1 cellular context compared by ENCODE assay signal in the genomic region with DNA sequence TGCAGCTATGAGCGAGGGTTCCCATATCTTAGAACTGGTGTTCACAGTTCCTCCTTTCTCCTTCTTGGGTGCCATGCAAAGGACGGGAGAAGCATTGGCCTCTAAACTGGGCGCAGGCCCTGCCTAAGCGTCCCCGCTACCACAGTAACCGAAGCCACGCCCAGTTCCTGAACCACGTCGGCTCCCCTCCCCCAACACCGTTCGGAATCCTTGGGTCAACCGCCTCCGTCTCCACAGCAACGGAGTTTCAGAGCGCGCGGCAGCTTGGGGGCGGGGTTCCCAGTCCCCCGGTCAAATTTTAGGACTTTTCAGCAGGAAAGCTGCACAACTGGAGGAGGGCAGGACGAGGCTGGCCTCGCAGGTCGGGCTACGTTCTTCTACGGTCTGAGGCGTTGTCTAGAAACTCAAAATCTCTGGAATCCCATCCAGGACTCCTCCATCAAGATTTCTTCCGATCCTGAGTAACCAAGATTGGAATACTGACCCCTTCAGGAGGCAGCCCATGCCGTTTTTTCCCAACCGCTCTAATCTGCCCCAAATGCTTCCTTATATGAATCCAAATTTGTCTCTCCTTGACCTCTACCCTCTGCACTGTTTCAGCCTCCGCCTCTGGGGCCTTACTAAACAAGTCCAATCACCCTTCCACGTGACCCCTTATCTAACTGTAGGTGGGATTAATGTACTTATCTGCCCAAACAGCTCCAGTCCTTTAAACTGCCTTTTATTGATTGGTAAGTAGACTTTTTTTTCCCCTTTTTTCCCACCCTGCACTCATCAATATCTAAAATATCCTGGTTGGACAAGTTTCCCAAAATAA.
A peak's percentile ranks its signal among the peaks of the same experiment; 100 is the strongest.
TF ChIP-seq lines count a peak whose summit lies in the region.

TSS of gene SPAG17 (minus strand) at position 146 of the 817 bp plus-strand sequence. CDS start at position 75, 71 bp downstream.

TF ChIP-seq in K562, 482 proteins besides CTCF, POLR2A, EP300 and RAD21 (continued from another document and continues in another):
- peak; percentile 41 for TF ChIP-seq CCNT2 (IDR thresholded peaks at IDR 0.05; ENCODE audit: borderline replicate concordance, extremely low read depth, insufficient read length, low read depth, low read length)
- peak; percentile 65; the same call in 1 of the 2 replicates for TF ChIP-seq CREB3L1 (IDR thresholded peaks at IDR 0.05; ENCODE audit: borderline replicate concordance, low read depth)
- no peak for TF ChIP-seq E2F8 (IDR thresholded peaks at IDR 0.05; ENCODE audit: low read depth, partially characterized antibody)
- TF ChIP-seq, protein P1, sequence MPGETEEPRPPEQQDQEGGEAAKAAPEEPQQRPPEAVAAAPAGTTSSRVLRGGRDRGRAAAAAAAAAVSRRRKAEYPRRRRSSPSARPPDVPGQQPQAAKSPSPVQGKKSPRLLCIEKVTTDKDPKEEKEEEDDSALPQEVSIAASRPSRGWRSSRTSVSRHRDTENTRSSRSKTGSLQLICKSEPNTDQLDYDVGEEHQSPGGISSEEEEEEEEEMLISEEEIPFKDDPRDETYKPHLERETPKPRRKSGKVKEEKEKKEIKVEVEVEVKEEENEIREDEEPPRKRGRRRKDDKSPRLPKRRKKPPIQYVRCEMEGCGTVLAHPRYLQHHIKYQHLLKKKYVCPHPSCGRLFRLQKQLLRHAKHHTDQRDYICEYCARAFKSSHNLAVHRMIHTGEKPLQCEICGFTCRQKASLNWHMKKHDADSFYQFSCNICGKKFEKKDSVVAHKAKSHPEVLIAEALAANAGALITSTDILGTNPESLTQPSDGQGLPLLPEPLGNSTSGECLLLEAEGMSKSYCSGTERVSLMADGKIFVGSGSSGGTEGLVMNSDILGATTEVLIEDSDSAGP (CRISPR knock-in tag; IDR thresholded peaks at IDR 0.05) = no peak
- TF ChIP-seq NCOA6 (IDR thresholded peaks at IDR 0.05) = no peak
- TF ChIP-seq ZNF584 (CRISPR knock-in tag; IDR thresholded peaks at IDR 0.05; ENCODE audit: low read depth) = no peak
- peak; percentile 74 for TF ChIP-seq CXXC5 (CRISPR knock-in tag; IDR thresholded peaks at IDR 0.05)
- TF ChIP-seq, protein P2, sequence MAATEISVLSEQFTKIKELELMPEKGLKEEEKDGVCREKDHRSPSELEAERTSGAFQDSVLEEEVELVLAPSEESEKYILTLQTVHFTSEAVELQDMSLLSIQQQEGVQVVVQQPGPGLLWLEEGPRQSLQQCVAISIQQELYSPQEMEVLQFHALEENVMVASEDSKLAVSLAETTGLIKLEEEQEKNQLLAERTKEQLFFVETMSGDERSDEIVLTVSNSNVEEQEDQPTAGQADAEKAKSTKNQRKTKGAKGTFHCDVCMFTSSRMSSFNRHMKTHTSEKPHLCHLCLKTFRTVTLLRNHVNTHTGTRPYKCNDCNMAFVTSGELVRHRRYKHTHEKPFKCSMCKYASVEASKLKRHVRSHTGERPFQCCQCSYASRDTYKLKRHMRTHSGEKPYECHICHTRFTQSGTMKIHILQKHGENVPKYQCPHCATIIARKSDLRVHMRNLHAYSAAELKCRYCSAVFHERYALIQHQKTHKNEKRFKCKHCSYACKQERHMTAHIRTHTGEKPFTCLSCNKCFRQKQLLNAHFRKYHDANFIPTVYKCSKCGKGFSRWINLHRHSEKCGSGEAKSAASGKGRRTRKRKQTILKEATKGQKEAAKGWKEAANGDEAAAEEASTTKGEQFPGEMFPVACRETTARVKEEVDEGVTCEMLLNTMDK (IDR thresholded peaks at IDR 0.05; ENCODE audit: borderline replicate concordance, insufficient read depth, low read depth, low read length, poor library complexity, severe bottlenecking) = peak; percentile 21
- no peak for TF ChIP-seq ZNF830 (CRISPR knock-in tag; IDR thresholded peaks at IDR 0.05)
- no peak for TF ChIP-seq ATF1 (CRISPR knock-in tag; IDR thresholded peaks at IDR 0.05)
- peak; percentile 91 for TF ChIP-seq ATF1 (tag; IDR thresholded peaks at IDR 0.05)
- TF ChIP-seq CBX1 (IDR thresholded peaks at IDR 0.05; ENCODE audit: low read depth) = 0 out of 2 replicates have a peak, but pooled peaks have one; percentile 25
- TF ChIP-seq LEF1 (IDR thresholded peaks at IDR 0.05) = 0 out of 2 replicates have a peak, but pooled peaks have one; percentile 13
- TF ChIP-seq TAF1 (IDR thresholded peaks at IDR 0.05; ENCODE audit: control insufficient read depth, extremely low read depth, insufficient read depth, low read length, severe bottlenecking) = no peak
- TF ChIP-seq HNRNPL (IDR thresholded peaks at IDR 0.05; ENCODE audit: low read depth, low read length) = no peak
- TF ChIP-seq, protein P3, sequence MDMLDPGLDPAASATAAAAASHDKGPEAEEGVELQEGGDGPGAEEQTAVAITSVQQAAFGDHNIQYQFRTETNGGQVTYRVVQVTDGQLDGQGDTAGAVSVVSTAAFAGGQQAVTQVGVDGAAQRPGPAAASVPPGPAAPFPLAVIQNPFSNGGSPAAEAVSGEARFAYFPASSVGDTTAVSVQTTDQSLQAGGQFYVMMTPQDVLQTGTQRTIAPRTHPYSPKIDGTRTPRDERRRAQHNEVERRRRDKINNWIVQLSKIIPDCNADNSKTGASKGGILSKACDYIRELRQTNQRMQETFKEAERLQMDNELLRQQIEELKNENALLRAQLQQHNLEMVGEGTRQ (CRISPR knock-in tag; IDR thresholded peaks at IDR 0.05) = peak; percentile 83
- TF ChIP-seq HNRNPK (IDR thresholded peaks at IDR 0.05; ENCODE audit: low read depth, low read length, poor library complexity, severe bottlenecking) = no peak
- no peak for TF ChIP-seq NONO (IDR thresholded peaks at IDR 0.05; ENCODE audit: low read depth in 2 of 2, low read length in 1 of 2)
- peak; percentile 40; the same call in 1 of the 2 replicates for TF ChIP-seq FOXM1 (IDR thresholded peaks at IDR 0.05; ENCODE audit: low read depth)
- no peak for TF ChIP-seq FOXM1 (CRISPR knock-in tag; IDR thresholded peaks at IDR 0.05; ENCODE audit: low read depth)
- no peak for TF ChIP-seq ZNF41 (CRISPR knock-in tag; conservative IDR thresholded peaks at IDR 0.05)
- TF ChIP-seq FOXJ2 (tag; IDR thresholded peaks at IDR 0.05) = peak; percentile 94
- peak; percentile 76 to 85; a peak in 2 of 4 replicates for TF ChIP-seq SIN3A (IDR thresholded peaks at IDR 0.05; ENCODE audit: borderline replicate concordance in 2 of 2, control insufficient read depth in 1 of 2, low read depth in 2 of 2, low read length in 2 of 2)
- TF ChIP-seq HDAC1 (IDR thresholded peaks at IDR 0.05) = peak in 1 of 2 experiments; percentile 46; a peak in 1 of 4 replicates
- TF ChIP-seq SRSF3 (IDR thresholded peaks at IDR 0.05; ENCODE audit: insufficient read depth, low read length) = no peak
- TF ChIP-seq, protein P4, sequence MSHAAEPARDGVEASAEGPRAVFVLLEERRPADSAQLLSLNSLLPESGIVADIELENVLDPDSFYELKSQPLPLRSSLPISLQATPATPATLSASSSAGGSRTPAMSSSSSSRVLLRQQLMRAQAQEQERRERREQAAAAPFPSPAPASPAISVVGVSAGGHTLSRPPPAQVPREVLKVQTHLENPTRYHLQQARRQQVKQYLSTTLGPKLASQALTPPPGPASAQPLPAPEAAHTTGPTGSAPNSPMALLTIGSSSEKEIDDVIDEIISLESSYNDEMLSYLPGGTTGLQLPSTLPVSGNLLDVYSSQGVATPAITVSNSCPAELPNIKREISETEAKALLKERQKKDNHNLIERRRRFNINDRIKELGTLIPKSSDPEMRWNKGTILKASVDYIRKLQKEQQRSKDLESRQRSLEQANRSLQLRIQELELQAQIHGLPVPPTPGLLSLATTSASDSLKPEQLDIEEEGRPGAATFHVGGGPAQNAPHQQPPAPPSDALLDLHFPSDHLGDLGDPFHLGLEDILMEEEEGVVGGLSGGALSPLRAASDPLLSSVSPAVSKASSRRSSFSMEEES (CRISPR knock-in tag; IDR thresholded peaks at IDR 0.05) = peak; percentile 74
- peak; percentile 79 for TF ChIP-seq BHLHE40 (IDR thresholded peaks at IDR 0.05; ENCODE audit: low read length)
- peak; percentile 85 for TF ChIP-seq ARID1B (IDR thresholded peaks at IDR 0.05)
- TF ChIP-seq PTTG1 (tag; IDR thresholded peaks at IDR 0.05; ENCODE audit: low read depth) = no peak
- peak; percentile 66; the same call in 1 of the 2 replicates for TF ChIP-seq TARDBP (IDR thresholded peaks at IDR 0.05)
- no peak for TF ChIP-seq ZNF347 (CRISPR knock-in tag; IDR thresholded peaks at IDR 0.05; ENCODE audit: low read depth)
- TF ChIP-seq MTA2 (IDR thresholded peaks at IDR 0.05; ENCODE audit: low read depth) = 0 out of 2 replicates have a peak, but pooled peaks have one; percentile 47
- TF ChIP-seq NEUROD1 (IDR thresholded peaks at IDR 0.05; ENCODE audit: borderline replicate concordance, low read depth, low read length, partially characterized antibody) = peak; percentile 49
- TF ChIP-seq ETV1 (tag; conservative IDR thresholded peaks at IDR 0.05; ENCODE audit: low read depth) = 0 out of 2 replicates have a peak, but pooled peaks have one; percentile 23
- peak; percentile 88 for TF ChIP-seq DPF2 (IDR thresholded peaks at IDR 0.05)
- no peak for TF ChIP-seq NFRKB (IDR thresholded peaks at IDR 0.05; ENCODE audit: low read depth)
- TF ChIP-seq ESRRA (IDR thresholded peaks at IDR 0.05; ENCODE audit: borderline replicate concordance, low read depth) = peak; percentile 71
- TF ChIP-seq HDAC2 (IDR thresholded peaks at IDR 0.05) = peak; percentile 39; the same call in 1 of the 2 replicates
- TF ChIP-seq, protein P5, sequence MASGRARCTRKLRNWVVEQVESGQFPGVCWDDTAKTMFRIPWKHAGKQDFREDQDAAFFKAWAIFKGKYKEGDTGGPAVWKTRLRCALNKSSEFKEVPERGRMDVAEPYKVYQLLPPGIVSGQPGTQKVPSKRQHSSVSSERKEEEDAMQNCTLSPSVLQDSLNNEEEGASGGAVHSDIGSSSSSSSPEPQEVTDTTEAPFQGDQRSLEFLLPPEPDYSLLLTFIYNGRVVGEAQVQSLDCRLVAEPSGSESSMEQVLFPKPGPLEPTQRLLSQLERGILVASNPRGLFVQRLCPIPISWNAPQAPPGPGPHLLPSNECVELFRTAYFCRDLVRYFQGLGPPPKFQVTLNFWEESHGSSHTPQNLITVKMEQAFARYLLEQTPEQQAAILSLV (tag; IDR thresholded peaks at IDR 0.05) = no peak
- TF ChIP-seq JUND (IDR thresholded peaks at IDR 0.05; ENCODE audit: borderline replicate concordance, low read depth, low read length) = peak; percentile 37; the same call in 1 of the 2 replicates
- no peak; the same call in 1 of the 3 replicates for TF ChIP-seq JUND (tag; IDR thresholded peaks at IDR 0.05; ENCODE audit: borderline replicate concordance, low read depth, low read length)
- no peak for TF ChIP-seq ZNF311 (CRISPR knock-in tag; IDR thresholded peaks at IDR 0.05)
- TF ChIP-seq XRCC5 (IDR thresholded peaks at IDR 0.05; ENCODE audit: low read depth, low read length) = no peak; the same call in 1 of the 2 replicates
- 0 out of 2 replicates have a peak, but pooled peaks have one; percentile 36 for TF ChIP-seq E2F1 (CRISPR knock-in tag; IDR thresholded peaks at IDR 0.05)
- TF ChIP-seq RBM25 (IDR thresholded peaks at IDR 0.05; ENCODE audit: low read depth, low read length, severe bottlenecking) = no peak
- TF ChIP-seq KLF16 (IDR thresholded peaks at IDR 0.05) = peak; percentile 42; the same call in 1 of the 2 replicates
- peak; percentile 95 for TF ChIP-seq RFX1 (IDR thresholded peaks at IDR 0.05)
- 0 out of 2 replicates have a peak, but pooled peaks have one; percentile 48 for TF ChIP-seq MITF (IDR thresholded peaks at IDR 0.05)
- TF ChIP-seq ATF7 (IDR thresholded peaks at IDR 0.05) = peak; percentile 20
